8 cellular contexts compared by ENCODE assay signal in the genomic region with DNA sequence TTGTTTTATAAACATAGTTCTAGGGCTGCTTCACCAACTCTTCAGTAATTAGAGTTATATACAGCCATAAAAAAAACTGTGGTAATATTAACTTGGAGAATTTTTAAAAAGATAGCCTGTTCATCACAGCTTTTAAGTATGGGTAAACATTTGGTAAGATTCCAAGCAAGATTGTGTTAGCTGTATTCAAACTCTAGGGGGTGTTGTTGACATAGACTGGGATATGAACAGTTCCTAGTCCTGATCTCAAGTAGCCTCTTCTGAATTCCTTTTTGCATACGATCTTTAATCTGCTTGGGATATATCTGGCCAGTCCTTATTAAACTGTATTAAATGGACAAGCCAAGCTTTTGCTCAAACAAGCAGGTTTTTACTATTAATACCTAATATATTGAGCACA. TPM values are rescaled to one million over a fixed set of nuclear protein-coding genes. Genes with fewer than 3 reads are reported as not detected.
DNase-seq lines count a peak whose midpoint lies in the region; FAIRE-seq and TF ChIP-seq lines count a peak whose summit lies in the region.

No MANE protein-coding gene starts in this region.

- DNase-seq in H54 (ENCODE audit: insufficient read length, low spot score), result no peak
- peak in 1 of 2 experiments; percentile 34 for DNase-seq in SJSA1 (ENCODE audit: low read depth in 1 of 2, low spot score in 2 of 2)
- DNase-seq in fibroblast of pulmonary artery (ENCODE audit: low read depth), result peak; percentile 88
- peak; percentile 74 for DNase-seq in renal cortical epithelial cell (ENCODE audit: low read depth)
- no peak for DNase-seq in stimulated activated CD4-positive, alpha-beta T cell treated with anti-CD3 and anti-CD28 coated beads, Interleukin-4, amount 100 ng/mL, for 1 hour
- no peak for DNase-seq in HK-2 (ENCODE audit: unreplicated experiment)
- DNase-seq in germinal center (ENCODE audit: low spot score), result no peak

- peak; percentile 49 for TF ChIP-seq CTCF in C4-2B (conservative IDR thresholded peaks at IDR 0.05)
- TF ChIP-seq CTCF in fibroblast of pulmonary artery (IDR thresholded peaks at IDR 0.05; ENCODE audit: low read length, missing control alignments), result peak; percentile 83

- TF ChIP-seq POLR2A in H54 (IDR thresholded peaks at IDR 0.05; ENCODE audit: low read depth, low read length), result no peak

- H3K27ac ChIP-seq in C4-2B (no peak overlapping the region), SJSA1 (peak overlapping the region; percentile 57)

- peaks cover 19% of the 10 kb centered on the region for H3K4me1 ChIP-seq in SJSA1 (replicated peaks)

- peak; percentile 41 for FAIRE-seq in H54 (lab: Jason Lieb, UNC)

- 0 out of 2 replicates have a peak, but pooled peaks cover 3% of the 10 kb centered on the region for H3K9me3 ChIP-seq in SJSA1 (replicated peaks)

- H3K36me3 ChIP-seq in SJSA1, result peaks cover 87% of the 10 kb centered on the region

- no peaks in the 10 kb centered on the region for H3K27me3 ChIP-seq in SJSA1 (replicated peaks)

- no peak overlapping the region for H3K4me3 ChIP-seq in SJSA1
- peak overlapping the region; percentile 8 for H3K4me3 ChIP-seq in fibroblast of pulmonary artery (replicated peaks; ENCODE audit: low read depth, low read length)

RNA-seq across cellular contexts. Expression of a gene that starts 13.4 kb away (rescaled TPM):
- 102 and 173 TPM in 2 replicates for total RNA-seq in SJSA1 (2014; rRNA removed; shearing (Covaris generic))
- total RNA-seq in renal cortical epithelial cell, result 69.5 and 74.5 TPM in 2 replicates

RNA-seq across cellular contexts. Expression of a gene that starts 40.5 kb away (rescaled TPM):
- 143 and 188 TPM in 2 replicates for total RNA-seq in SJSA1 (2014; rRNA removed; shearing (Covaris generic))
- total RNA-seq in renal cortical epithelial cell, result 133 and 241 TPM in 2 replicates

Comparison
In these comparisons a context has a peak if more than half of its experiments do, and no peak if none do; other contexts are left out.
1. DNase-seq: peak in fibroblast of pulmonary artery (single experiment) and renal cortical epithelial cell (single experiment); none in H54 (single experiment), stimulated activated CD4-positive, alpha-beta T cell treated with anti-CD3 and anti-CD28 coated beads, Interleukin-4, amount 100 ng/mL, for 1 hour (single experiment), HK-2 (single experiment) and germinal center (single experiment).